ENCODE assay signal across 40 cellular contexts in genomic region chr18:31364190-31364589, GRCh38. TPM values are rescaled to one million over a fixed set of nuclear protein-coding genes. Genes with fewer than 3 reads are reported as not detected.
"Had no signal": no experiment of that assay in that cellular context is flagged by ENCODE, and none has a peak within 500 bp of the region (broad histone marks: within the 10 kb centered on the region; RNA-seq: fewer than 3 reads in every experiment).

No MANE protein-coding gene starts in this region.

- H3K4me3 ChIP-seq: MG63 had no signal

- DNase-seq: Karpas-422, Kasumi-1, MG63, MM.1S, MV-4-11, NCI-H1048, NCI-H1092, NCI-H1092 treated with DMSO at 0.1 percent for 48 hours, NCI-H1105, NCI-H1105 treated with DMSO at 0.1 percent for 48 hours, NCI-H1417, NCI-H1417 treated with DMSO at 0.1 percent for 48 hours, NCI-H1436, NCI-H1436 treated with DMSO at 0.1 percent for 48 hours, NCI-H146, NCI-H1694, NCI-H1694 treated with DMSO at 0.1 percent for 48 hours, NCI-H187, NCI-H187 treated with DMSO at 0.1 percent for 48 hours, NCI-H1930, NCI-H2029, NCI-H2029 treated with DMSO at 0.1 percent for 48 hours, NCI-H2081, NCI-H2081 treated with DMSO at 0.1 percent for 48 hours, NCI-H2107, NCI-H2171, NCI-H2171 treated with DMSO at 0.1 percent for 48 hours, NCI-H2227 treated with DMSO at 0.1 percent for 48 hours, NCI-H226, NCI-H345, NCI-H446, NCI-H446 treated with DMSO at 0.1 percent for 48 hours, NCI-H510A, NCI-H510A treated with DMSO at 0.1 percent for 48 hours, NCI-H524, NCI-H524 treated with DMSO at 0.1 percent for 48 hours had no signal

- H3K9me3 ChIP-seq: MG63 had no signal

- H3K27me3 ChIP-seq: MG63 had no signal

- H3K36me3 ChIP-seq: MG63 had no signal

RNA-seq across cellular contexts. Expression of gene DSG4, which starts 12.4 kb away (rescaled TPM):
- total RNA-seq: LHCN-M2, M059J, MCF 10A, NCI-H460 had no signal

RNA-seq across cellular contexts. Expression of gene DSG1, which starts 46.2 kb away (rescaled TPM):
- total RNA-seq: LHCN-M2, M059J, MCF 10A had no signal
